16 cellular contexts compared by ENCODE assay signal in the genomic region with DNA sequence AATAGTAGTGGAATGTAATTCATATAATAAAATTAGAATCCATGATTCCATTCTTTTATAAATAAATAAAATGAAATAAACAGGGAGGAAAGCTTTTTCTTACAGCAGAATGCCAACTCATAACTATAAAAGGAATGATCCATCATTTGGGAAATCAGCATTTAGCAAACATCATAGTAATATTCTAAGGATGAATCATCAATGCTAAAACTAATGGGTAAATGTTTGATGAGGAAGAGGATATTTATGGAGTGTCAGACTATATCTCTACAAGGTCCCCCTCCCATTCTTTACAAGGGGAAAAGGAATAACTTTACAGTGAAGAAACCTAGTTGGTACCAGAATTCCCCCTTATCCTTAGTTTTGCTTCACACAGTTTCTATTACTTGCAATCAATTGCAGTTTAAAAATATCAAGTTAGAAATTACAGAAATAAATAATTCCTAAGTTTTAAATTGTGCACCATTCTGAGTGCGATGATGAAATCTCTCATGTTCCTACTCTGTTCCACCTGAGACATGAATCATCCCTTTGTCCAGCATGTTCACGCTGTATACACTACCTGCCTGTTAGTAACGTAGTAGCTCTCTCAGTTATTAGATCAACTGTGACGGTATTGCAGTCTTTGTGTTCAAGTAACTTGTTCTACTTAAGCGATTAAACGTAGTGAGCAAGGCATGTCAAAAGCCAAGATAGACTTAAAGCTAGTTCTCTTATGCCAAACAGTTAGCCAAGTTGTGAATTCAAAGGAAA. TPM values are rescaled to one million over a fixed set of nuclear protein-coding genes. Genes with fewer than 3 reads are reported as not detected.
DNase-seq lines count a peak whose midpoint lies in the region; ATAC-seq, FAIRE-seq and TF ChIP-seq lines count a peak whose summit lies in the region.
"Had no signal": no experiment of that assay in that cellular context is flagged by ENCODE, and none has a peak within 500 bp of the region (broad histone marks: within the 10 kb centered on the region; RNA-seq: fewer than 3 reads in every experiment).

No MANE protein-coding gene starts in this region.

- ATAC-seq in GM21360 (IDR thresholded peaks at IDR 0.05; ENCODE audit: unreplicated experiment): no peak

- H3K4me2 ChIP-seq in Loucy (ENCODE audit: low read depth, low read length, poor library complexity, severe bottlenecking): no peak overlapping the region

- H3K4me3 ChIP-seq in Loucy (ENCODE audit: low read length, poor library complexity, severe bottlenecking) (no peak overlapping the region), bronchial epithelial cell (ENCODE audit: low read depth, low read length) (no peak overlapping the region)
- H3K4me3 ChIP-seq: BLaER1 treated with 17β-estradiol and CSF1 and Interleukin-3, amounts not matched to agents 10 nM and 100 nM; HAP-1 had no signal

- no peaks in the 10 kb centered on the region for H4K20me1 ChIP-seq in Loucy (ENCODE audit: insufficient read depth, low read length, poor library complexity, severe bottlenecking)
- H4K20me1 ChIP-seq: BLaER1 treated with 17β-estradiol and CSF1 and Interleukin-3, amounts not matched to agents 10 nM and 100 nM had no signal

- no peaks in the 10 kb centered on the region for H3K79me2 ChIP-seq in Loucy (ENCODE audit: insufficient read depth, low read length)

- H2AFZ ChIP-seq in Loucy (ENCODE audit: low read length): peak overlapping the region; percentile 57; the same call in 1 of the 2 replicates

- FAIRE-seq in bronchial epithelial cell (lab: Jason Lieb, UNC): peak; percentile 18
- FAIRE-seq: GM12892, GM19239, H1 had no signal

- H3K36me3 ChIP-seq in Loucy (ENCODE audit: insufficient read depth, low read length) (no peaks in the 10 kb centered on the region), bronchial epithelial cell (ENCODE audit: control insufficient read depth, insufficient read depth, low read length) (no peaks in the 10 kb centered on the region)
- H3K36me3 ChIP-seq: BLaER1 treated with 17β-estradiol and CSF1 and Interleukin-3, amounts not matched to agents 10 nM and 100 nM; HAP-1 had no signal

- DNase-seq in NCI-H345 (lab: John Stamatoyannopoulos, UW): peak; percentile 30
- DNase-seq in NCI-H345 treated with DMSO at 0.1 percent for 48 hours (lab: John Stamatoyannopoulos, UW; ENCODE audit: unreplicated experiment): no peak
- peak; percentile 75 for DNase-seq in bronchial epithelial cell (ENCODE audit: low read depth)
- DNase-seq in renal cortical epithelial cell (ENCODE audit: low read depth): peak; percentile 4
- no peak for DNase-seq in GM13977 (ENCODE audit: low spot score)
- DNase-seq: 8988T; CD4-positive, CD25-positive, alpha-beta regulatory T cell; DND-41; GDM1 had no signal

- in situ Hi-C loops in GM13977 (cut with MboI; ENCODE audit: low pct_unique_long_range_greater_than_20kb, low sequenced_read_pairs, unreplicated experiment): no loop called here

- no peak for TF ChIP-seq CTCF in Loucy (conservative IDR thresholded peaks at IDR 0.05; ENCODE audit: low read length)
- no peak for TF ChIP-seq CTCF in bronchial epithelial cell (IDR thresholded peaks at IDR 0.05; ENCODE audit: insufficient read depth, low read length, severe bottlenecking)
- TF ChIP-seq CTCF in GM13977 (IDR thresholded peaks at IDR 0.05; ENCODE audit: extremely low read depth, insufficient read depth, missing control alignments): no peak

- no peaks in the 10 kb centered on the region for H3F3A ChIP-seq in Loucy (ENCODE audit: low read depth)

- no peaks in the 10 kb centered on the region for H3K9me2 ChIP-seq in Loucy (replicated peaks; ENCODE audit: low read depth, low read length)

- H3K9me3 ChIP-seq in Loucy (ENCODE audit: insufficient read depth, low read depth, low read length): no peaks in the 10 kb centered on the region
- H3K9me3 ChIP-seq: HAP-1 had no signal

- H3K27me3 ChIP-seq in Loucy (ENCODE audit: insufficient read depth, low read length, poor library complexity, severe bottlenecking) (no peaks in the 10 kb centered on the region), bronchial epithelial cell (ENCODE audit: control insufficient read depth, insufficient read depth, low read length) (peaks cover 2% of the 10 kb centered on the region)
- H3K27me3 ChIP-seq: BLaER1 treated with 17β-estradiol and CSF1 and Interleukin-3, amounts not matched to agents 10 nM and 100 nM had no signal

- peaks cover 4% of the 10 kb centered on the region for H3K4me1 ChIP-seq in Loucy (ENCODE audit: insufficient read depth, low read length, poor library complexity, severe bottlenecking)
- H3K4me1 ChIP-seq: HAP-1 had no signal

- H3K9ac ChIP-seq in Loucy (ENCODE audit: low read depth, low read length, poor library complexity, severe bottlenecking): no peak overlapping the region
- H3K9ac ChIP-seq: BLaER1 treated with 17β-estradiol and CSF1 and Interleukin-3, amounts not matched to agents 10 nM and 100 nM had no signal

RNA-seq across cellular contexts. Expression of a gene that starts 14.2 kb away (rescaled TPM):
- total RNA-seq in bronchial epithelial cell: not detected in 2 replicates
- not detected in 2 replicates for total RNA-seq in renal cortical epithelial cell

RNA-seq across cellular contexts. Expression of a gene that starts 34.7 kb away (rescaled TPM):
- total RNA-seq in bronchial epithelial cell: 0.51 and 1.1 TPM in 2 replicates
- total RNA-seq in renal cortical epithelial cell: 0.40 and 8.2 TPM in 2 replicates
- total RNA-seq: CD4-positive, CD25-positive, alpha-beta regulatory T cell had no signal

Comparison
In these comparisons a context has a peak if more than half of its experiments do, and no peak if none do; other contexts are left out.
1. DNase-seq: peak in NCI-H345 (single experiment), bronchial epithelial cell (single experiment) and renal cortical epithelial cell (single experiment); none in NCI-H345 treated with DMSO at 0.1 percent for 48 hours (single experiment) and GM13977 (single experiment).